Comparison of ENCODE assay signal across 9 cellular contexts in genomic region chr15:66673410-66674322, GRCh38. TPM values are rescaled to one million over a fixed set of nuclear protein-coding genes. Genes with fewer than 3 reads are reported as not detected.
A peak's percentile ranks its signal among the peaks of the same experiment; 100 is the strongest.
DNase-seq lines count a peak whose midpoint lies in the region; ATAC-seq, FAIRE-seq and TF ChIP-seq lines count a peak whose summit lies in the region.
"Had no signal": no experiment of that assay in that cellular context is flagged by ENCODE, and none has a peak within 500 bp of the region (broad histone marks: within the 10 kb centered on the region; RNA-seq: fewer than 3 reads in every experiment).

No MANE protein-coding gene starts in this region.

- 40% methylated on average over 18 of the region's 27 CpGs for WGBS in K562 (ENCODE audit: insufficient coverage, low coverage, missing lambda C conversion rate)
- 70 to 80% (median 71%) methylated on average over 27 of the region's 27 CpGs for WGBS in ovary, 3 donors

- H4K20me1 ChIP-seq in K562 (replicated peaks; ENCODE audit: control insufficient read depth, insufficient read depth, low read length) = peaks cover 3% of the 10 kb centered on the region; the same call in 1 of the 2 replicates

- H3K9me3 ChIP-seq in K562 (replicated peaks; ENCODE audit: control insufficient read depth, insufficient read depth, low read depth, low read length) (no peaks in the 10 kb centered on the region), neuron (ENCODE audit: low read length) (no peaks in the 10 kb centered on the region), ovary (no peaks in the 10 kb centered on the region)

- POLR2A ChIA-PET in K562 (lab: Yijun Ruan, JAX) = interaction anchor here (0.6 to 2.1 kb wide), 10 partner anchors 9 to 581 kb away, joined by 3 to 12 read pairs (median 3); partner anchors contain the start of genes AAGAB, IQCH and SMAD6

- peak; percentile 66 for FAIRE-seq in K562 (lab: Jason Lieb, UNC)

- no peak for TF ChIP-seq RAD21 in K562 (CRISPR knock-in tag; conservative IDR thresholded peaks at IDR 0.05 in 1 of 2, IDR thresholded peaks at IDR 0.05 in 1 of 2)

- TF ChIP-seq POLR2A in K562 (conservative IDR thresholded peaks at IDR 0.05) = peak; percentile 38; the same call in 1 of the 2 replicates
- no peak for TF ChIP-seq POLR2A in ovary (IDR thresholded peaks at IDR 0.05)

- H3K79me2 ChIP-seq in K562 (ENCODE audit: control insufficient read depth, insufficient read depth, low read length) = peaks cover 31% of the 10 kb centered on the region

- H2AFZ ChIP-seq in K562 (ENCODE audit: low read depth, low read length) (peak overlapping the region; percentile 54; the same call in 1 of the 2 replicates), neuron (ENCODE audit: low read depth, low read length) (no peak overlapping the region)

- intact Hi-C loops in K562 (cut with micrococcal nuclease) (loop anchor here (5.0 kb wide), 1 partner anchor 46 kb away; no protein-coding TSS in a partner anchor), dorsolateral prefrontal cortex (cut with DNase I) (no loop called here), ovary (cut with DNase I) (no loop called here)

- TF ChIP-seq CTCF in K562 (IDR thresholded peaks at IDR 0.05 in 2 of 3, conservative IDR thresholded peaks at IDR 0.05 in 1 of 3; ENCODE audit: insufficient read depth in 2 of 3, low read depth in 1 of 3, low read length in 3 of 3) = no peak
- no peak for TF ChIP-seq CTCF in dorsolateral prefrontal cortex (IDR thresholded peaks at IDR 0.05 in 54 of 56, conservative IDR thresholded peaks at IDR 0.05 in 2 of 56; ENCODE audit: low read depth in 1 of 56, partially characterized antibody in 56 of 56)
- TF ChIP-seq CTCF in ovary (IDR thresholded peaks at IDR 0.05) = no peak

- in situ Hi-C loops in K562 (cut with MboI) = no loop called here

- H3K4me1 ChIP-seq in K562 (replicated peaks in 1 of 2; ENCODE audit: control insufficient read depth in 2 of 2, insufficient read depth in 2 of 2, low read length in 2 of 2) (peaks cover 32 to 40% of the 10 kb centered on the region in 2 experiments), neuron (ENCODE audit: insufficient read depth, low read length) (peaks cover 4% of the 10 kb centered on the region), ovary (ENCODE audit: insufficient read depth) (no peaks in the 10 kb centered on the region)

- H3K4me3 ChIP-seq in K562 = no peak overlapping the region
- H3K4me3 ChIP-seq in neuron (ENCODE audit: low read length) = peak overlapping the region; percentile 13
- no peak overlapping the region for H3K4me3 ChIP-seq in dorsolateral prefrontal cortex
- no peak overlapping the region for H3K4me3 ChIP-seq in ovary

- CTCF ChIA-PET in K562 (lab: Yijun Ruan, JAX; ENCODE audit: low intra/inter-chr PET ratio) = no interaction called here

- peak overlapping the region; percentile 90 for H3K27ac ChIP-seq in K562 (ENCODE audit: extremely low read depth, low read depth, low read length)
- H3K27ac ChIP-seq in dorsolateral prefrontal cortex = no peak overlapping the region
- no peak overlapping the region for H3K27ac ChIP-seq in ovary

- ATAC-seq in K562 = peak; percentile 91

- DNase-seq in EL = peak; percentile 19
- peak; percentile 94 for DNase-seq in NCI-H82 (lab: John Stamatoyannopoulos, UW)
- DNase-seq in K562 (ENCODE audit: extremely low read depth in 1 of 4, low spot score in 3 of 4) = peak; percentile 88 to 94 (median 92)
- no peak for DNase-seq in COLO829 (ENCODE audit: low spot score)
- no peak for DNase-seq in dorsolateral prefrontal cortex
- no peak for DNase-seq in ovary
- no peak for DNase-seq in NCI-H446 (lab: John Stamatoyannopoulos, UW)
- DNase-seq: NCI-H187 had no signal

- H3K9me1 ChIP-seq in K562 (ENCODE audit: control insufficient read depth, insufficient read depth, low read length) = no peaks in the 10 kb centered on the region

- H3K4me2 ChIP-seq in K562 (ENCODE audit: insufficient read depth, low read length) = peak overlapping the region; percentile 58; the same call in 1 of the 2 replicates

- H3K27me3 ChIP-seq in K562 (ENCODE audit: control insufficient read depth in 2 of 2, insufficient read depth in 2 of 2, low read length in 2 of 2) (no peaks in the 10 kb centered on the region), neuron (ENCODE audit: insufficient read depth, low read length) (no peaks in the 10 kb centered on the region), dorsolateral prefrontal cortex (peaks cover 0 to 4% (median 0%) of the 10 kb centered on the region in 45 donors), ovary (no peaks in the 10 kb centered on the region)

- H3K36me3 ChIP-seq in K562 (ENCODE audit: control insufficient read depth, insufficient read depth, low read length) = peaks cover 79% of the 10 kb centered on the region
- no peaks in the 10 kb centered on the region for H3K36me3 ChIP-seq in neuron (ENCODE audit: insufficient read depth, low read length)
- H3K36me3 ChIP-seq in ovary = no peaks in the 10 kb centered on the region

- TF ChIP-seq EP300 in K562 (IDR thresholded peaks at IDR 0.05; ENCODE audit: low read length) = no peak
- no peak for TF ChIP-seq EP300 in ovary (IDR thresholded peaks at IDR 0.05)

- BruUV-seq in K562 (replicated peaks; lab: Mats Ljungman, UMichigan) = no TSS peak

- peak overlapping the region; percentile 68 to 86 for H3K9ac ChIP-seq in K562 (ENCODE audit: insufficient read depth in 1 of 2, low read depth in 2 of 2, low read length in 2 of 2)

TF ChIP-seq in K562, 482 proteins besides CTCF, POLR2A, EP300 and RAD21 (continues in another document):
- TF ChIP-seq DMBX1 (CRISPR knock-in tag; IDR thresholded peaks at IDR 0.05; ENCODE audit: borderline replicate concordance) (0 out of 2 replicates have a peak, but pooled peaks have one; percentile 44), HDAC2 (IDR thresholded peaks at IDR 0.05) (no peak), GABPA (tag; conservative IDR thresholded peaks at IDR 0.05; ENCODE audit: low read depth) (peak; percentile 40), ETV1 (tag; conservative IDR thresholded peaks at IDR 0.05; ENCODE audit: low read depth) (0 out of 2 replicates have a peak, but pooled peaks have one; percentile 40), EZH2 (IDR thresholded peaks at IDR 0.05; ENCODE audit: borderline replicate concordance, low read depth, low read length) (no peak), CEBPZ (IDR thresholded peaks at IDR 0.05; ENCODE audit: borderline replicate concordance, low read depth, low read length) (no peak)

RNA-seq across cellular contexts. Expression of gene SMAD6, which starts 28.4 kb away (rescaled TPM):
- 54.6 and 73.2 TPM in 2 replicates for total RNA-seq in K562 (2011; cell fraction: chromatin; rRNA removed; ENCODE audit: low replicate concordance)
- total RNA-seq in K562 (2011; cell fraction: nucleolus; rRNA removed) = 34.3 and 36.4 TPM in 2 replicates
- total RNA-seq in K562 (2011; cell fraction: nucleoplasm; rRNA removed) = 49.6 and 69.7 TPM in 2 replicates
- total RNA-seq in K562 (2014; rRNA removed) = 11.3 and 14.5 TPM in 2 replicates
- 1.7 and 2.5 TPM in 2 replicates for total RNA-seq in K562 (2014; rRNA removed; fragmentation: Illumina TruSeq; extraction: Trizol)
- total RNA-seq in K562 (2015; rRNA removed; fragmentation: Illumina TruSeq; extraction: Trizol) = 3.7 and 4.1 TPM in 2 replicates
- total RNA-seq in K562 (2021) = 14.2 and 15.5 TPM in 2 replicates
- 5.3 and 9.2 TPM in 2 replicates for polyA plus RNA-seq in K562 (2011; rRNA removed)
- 4.6 and 10.2 TPM in 2 replicates for polyA plus RNA-seq in K562 (2011; cell fraction: cytosol; rRNA removed)
- polyA plus RNA-seq in K562 (2011; cell fraction: nucleus; rRNA removed) = 10.8 and 14.0 TPM in 2 replicates
- 7.4 and 21.2 TPM in 2 replicates for polyA plus RNA-seq in K562 (2012)
- 1.1 and 1.4 TPM in 2 replicates for polyA plus RNA-seq in K562 (2014; fragmentation: Illumina TruSeq; extraction: Trizol)
- polyA plus RNA-seq in K562 (2014; fragmentation: Nextera tagmentation; extraction: Ambion mirVana) = under 1 TPM; 0.10 to 0.13 TPM
- 4.6 and 6.9 TPM in 2 replicates for polyA plus RNA-seq in K562 (2014; rRNA removed)
- polyA minus RNA-seq in K562 (2011; rRNA and poly(A)+ RNA removed) = 7.7 and 9.1 TPM in 2 replicates
- 12.8 and 25.8 TPM in 2 replicates for polyA minus RNA-seq in K562 (2011; cell fraction: cytosol; rRNA and poly(A)+ RNA removed)
- polyA minus RNA-seq in K562 (2011; cell fraction: nucleus; rRNA and poly(A)+ RNA removed) = 13.9 and 32.1 TPM in 2 replicates
- 10 to 100 TPM in 55 of 120 experiments, 1 to 10 TPM in 65; 2.4 to 31.5 (median 9.5) TPM for total RNA-seq in dorsolateral prefrontal cortex
- total RNA-seq in ovary = 10 to 100 TPM in 6 of 7 donors, 1 to 10 TPM in 1; 7.1 to 20.3 (median 14.1) TPM
- 10 to 100 TPM in 1 of 2 donors, 1 to 10 TPM in 1; 3.8 to 10.9 TPM for polyA plus RNA-seq in ovary

Comparison
In these comparisons a context has a peak if more than half of its experiments do, and no peak if none do; other contexts are left out.
1. DNase-seq: peak in EL (single experiment), NCI-H82 (single experiment) and K562 (4 of 4); none in COLO829 (single experiment), dorsolateral prefrontal cortex (0 of 10), ovary (0 of 5) and NCI-H446 (0 of 2).